1 cellular context compared by ENCODE assay signal in genomic region chr6:146915671-146916127, GRCh38.
TF ChIP-seq lines count a peak whose summit lies in the region.

No MANE protein-coding gene starts in this region.

TF ChIP-seq in IMR-90, 13 proteins besides CTCF, POLR2A, EP300 and RAD21 (continued from another document):
- no peak for TF ChIP-seq CHD1 (IDR thresholded peaks at IDR 0.05; ENCODE audit: low read depth, low read length)
